Comparison of ENCODE assay signal across 24 cellular contexts in genomic region chr2:30705056-30705455, GRCh38.
DNase-seq lines count a peak whose midpoint lies in the region; ATAC-seq and TF ChIP-seq lines count a peak whose summit lies in the region.
"Had no signal": no experiment of that assay in that cellular context is flagged by ENCODE, and none has a peak within 500 bp of the region (broad histone marks: within the 10 kb centered on the region; RNA-seq: fewer than 3 reads in every experiment).

No MANE protein-coding gene starts in this region.

- peak overlapping the region in 1 of 2 donors; percentile 53 for H3K27ac ChIP-seq in coronary artery
- no peak overlapping the region for H3K27ac ChIP-seq in upper lobe of right lung
- peak overlapping the region in 1 of 4 donors; percentile 47 for H3K27ac ChIP-seq in gastrocnemius medialis
- H3K27ac ChIP-seq: 22Rv1; BLaER1 treated with 17β-estradiol and CSF1 and Interleukin-3, amounts not matched to agents 10 nM and 100 nM; PC-9 had no signal

- intact Hi-C loops in upper lobe of right lung (cut with DNase I) (loop anchor here (5.0 to 10.0 kb wide), 2 partner anchors 498 to 540 kb away; no protein-coding TSS in a partner anchor), gastrocnemius medialis (cut with DNase I; ENCODE audit: low total_unique reads) (loop anchor here (5.0 to 10.0 kb wide), 3 partner anchors 180 to 538 kb away; partner anchors contain the start of gene LCLAT1)

- H3K9me3 ChIP-seq in upper lobe of right lung, result peaks cover 8% of the 10 kb centered on the region
- peaks cover 0 to 14% (median 0%) of the 10 kb centered on the region in 3 donors for H3K9me3 ChIP-seq in gastrocnemius medialis

- no peaks in the 10 kb centered on the region for H3K4me1 Mint-ChIP-seq in activated CD8-positive, alpha-beta memory T cell treated with anti-CD3 and anti-CD28 coated beads, Interleukin-2, amount 10 ng/mL, durations not matched to agents 7 days and 5 days

- ATAC-seq in activated CD8-positive, alpha-beta memory T cell treated with anti-CD3 and anti-CD28 coated beads, Interleukin-2, amount 10 ng/mL, durations not matched to agents 7 days and 5 days, result no peak
- no peak for ATAC-seq in upper lobe of right lung
- ATAC-seq in omental fat pad (ENCODE audit: low FRiP score), result no peak
- ATAC-seq in gastrocnemius medialis, result no peak

- no peak for TF ChIP-seq CTCF in coronary artery (IDR thresholded peaks at IDR 0.05)
- no peak for TF ChIP-seq CTCF in upper lobe of right lung (IDR thresholded peaks at IDR 0.05)
- TF ChIP-seq CTCF in omental fat pad (IDR thresholded peaks at IDR 0.05), result no peak
- no peak for TF ChIP-seq CTCF in gastrocnemius medialis (IDR thresholded peaks at IDR 0.05 in 4 of 5, conservative IDR thresholded peaks at IDR 0.05 in 1 of 5)

- no peaks in the 10 kb centered on the region for H3K36me3 ChIP-seq in upper lobe of right lung
- no peaks in the 10 kb centered on the region for H3K36me3 ChIP-seq in gastrocnemius medialis
- H3K36me3 ChIP-seq: BLaER1 treated with 17β-estradiol and CSF1 and Interleukin-3, amounts not matched to agents 10 nM and 100 nM; HAP-1 had no signal

- peak; percentile 36 for DNase-seq in activated CD8-positive, alpha-beta memory T cell treated with anti-CD3 and anti-CD28 coated beads, Interleukin-2, amount 10 ng/mL, durations not matched to agents 7 days and 5 days
- DNase-seq in activated CD8-positive, alpha-beta memory T cell treated with anti-CD3 and anti-CD28 coated beads for 24 hours, result no peak
- DNase-seq in coronary artery (ENCODE audit: low spot score) (peak; percentile 50), mesenteric fat pad (ENCODE audit: low spot score) (peak; percentile 49), upper lobe of right lung (peak; percentile 3), NCI-H2196 treated with DMSO at 0.1 percent for 48 hours (lab: John Stamatoyannopoulos, UW; ENCODE audit: unreplicated experiment) (no peak), omental fat pad (ENCODE audit: low spot score) (no peak), gastrocnemius medialis (no peak)
- DNase-seq: ACHN; CD4-positive, alpha-beta memory T cell; KG1; NCI-H1092; NCI-H1436; NCI-H187 treated with DMSO at 0.1 percent for 48 hours; NCI-H2107; NCI-H2227 treated with DMSO at 0.1 percent for 48 hours; NCI-H510A; NCI-H748 treated with DMSO at 0.1 percent for 48 hours; PC-9; RPMI8226; SIG-M5 had no signal

- H3K4me3 Mint-ChIP-seq in activated CD8-positive, alpha-beta memory T cell treated with anti-CD3 and anti-CD28 coated beads, Interleukin-2, amount 10 ng/mL, durations not matched to agents 7 days and 5 days, result no peak overlapping the region
- H3K4me3 Mint-ChIP-seq: CD4-positive, alpha-beta memory T cell had no signal

- no peak for TF ChIP-seq POLR2A in gastrocnemius medialis (IDR thresholded peaks at IDR 0.05)

- peaks cover 7% of the 10 kb centered on the region for H3K36me3 Mint-ChIP-seq in activated CD8-positive, alpha-beta memory T cell treated with anti-CD3 and anti-CD28 coated beads, Interleukin-2, amount 10 ng/mL, durations not matched to agents 7 days and 5 days

- H3K27ac Mint-ChIP-seq in activated CD8-positive, alpha-beta memory T cell treated with anti-CD3 and anti-CD28 coated beads, Interleukin-2, amount 10 ng/mL, durations not matched to agents 7 days and 5 days, result no peak overlapping the region
- H3K27ac Mint-ChIP-seq: CD4-positive, alpha-beta memory T cell had no signal

- H3K4me3 ChIP-seq in coronary artery (no peak overlapping the region), upper lobe of right lung (no peak overlapping the region), gastrocnemius medialis (no peak overlapping the region)
- H3K4me3 ChIP-seq: BLaER1 treated with 17β-estradiol and CSF1 and Interleukin-3, amounts not matched to agents 10 nM and 100 nM; HAP-1; PC-9 had no signal

- H3K27me3 Mint-ChIP-seq in activated CD8-positive, alpha-beta memory T cell treated with anti-CD3 and anti-CD28 coated beads, Interleukin-2, amount 10 ng/mL, durations not matched to agents 7 days and 5 days, result no peaks in the 10 kb centered on the region

- in situ Hi-C loops in gastrocnemius medialis (cut with MboI; ENCODE audit: low sequenced_read_pairs in 4 of 4), result loop anchor here (5.0 to 10.0 kb wide), 4 partner anchors 498 to 540 kb away; no protein-coding TSS in a partner anchor

- CTCF ChIA-PET in activated CD8-positive, alpha-beta memory T cell treated with anti-CD3 and anti-CD28 coated beads, Interleukin-2, amount 10 ng/mL, durations not matched to agents 7 days and 5 days (lab: Charles Lee), result interaction anchor here (9.8 to 15.0 kb wide), 2 partner anchors 496 to 539 kb away, joined by 172 to 397 read pairs; no protein-coding TSS in a partner anchor

- H3K27me3 ChIP-seq in upper lobe of right lung, result no peaks in the 10 kb centered on the region
- no peaks in the 10 kb centered on the region for H3K27me3 ChIP-seq in gastrocnemius medialis
- H3K27me3 ChIP-seq: BLaER1 treated with 17β-estradiol and CSF1 and Interleukin-3, amounts not matched to agents 10 nM and 100 nM had no signal

- H3K9me3 Mint-ChIP-seq in activated CD8-positive, alpha-beta memory T cell treated with anti-CD3 and anti-CD28 coated beads, Interleukin-2, amount 10 ng/mL, durations not matched to agents 7 days and 5 days (ENCODE audit: low read depth), result peaks cover 15% of the 10 kb centered on the region

- H3K4me1 ChIP-seq in upper lobe of right lung (no peaks in the 10 kb centered on the region), gastrocnemius medialis (no peaks in the 10 kb centered on the region)

Comparison
In these comparisons a context has a peak if more than half of its experiments do, and no peak if none do; other contexts are left out.
1. DNase-seq: peak in activated CD8-positive, alpha-beta memory T cell treated with anti-CD3 and anti-CD28 coated beads, Interleukin-2, amount 10 ng/mL, durations not matched to agents 7 days and 5 days (single experiment), coronary artery (single experiment), mesenteric fat pad (single experiment) and upper lobe of right lung (single experiment); none in activated CD8-positive, alpha-beta memory T cell treated with anti-CD3 and anti-CD28 coated beads for 24 hours (single experiment), NCI-H2196 treated with DMSO at 0.1 percent for 48 hours (single experiment), omental fat pad (single experiment) and gastrocnemius medialis (0 of 2).